In genomic region chr5:50717615-50718014, GRCh38 we compare ENCODE assay signal across 11 cellular contexts. TPM values are rescaled to one million over a fixed set of nuclear protein-coding genes. Genes with fewer than 3 reads are reported as not detected.
DNase-seq lines count a peak whose midpoint lies in the region; ATAC-seq, FAIRE-seq and TF ChIP-seq lines count a peak whose summit lies in the region.
"Had no signal": no experiment of that assay in that cellular context is flagged by ENCODE, and none has a peak within 500 bp of the region (broad histone marks: within the 10 kb centered on the region; RNA-seq: fewer than 3 reads in every experiment).

No MANE protein-coding gene starts in this region.

- no peaks in the 10 kb centered on the region for H3K36me3 ChIP-seq in pancreas
- H3K36me3 ChIP-seq: thoracic aorta had no signal

- intact Hi-C loops in pancreas (cut with DNase I): no loop called here

- H3K4me1 Mint-ChIP-seq in T-helper 17 cell: peaks cover 70% of the 10 kb centered on the region

- H3K9me3 ChIP-seq in T-helper 17 cell (ENCODE audit: control insufficient read depth, low read length, poor library complexity, severe bottlenecking): no peaks in the 10 kb centered on the region
- no peaks in the 10 kb centered on the region for H3K9me3 ChIP-seq in pancreas
- H3K9me3 ChIP-seq: thoracic aorta had no signal

- no peaks in the 10 kb centered on the region for H3K27me3 ChIP-seq in pancreas

- WGBS in pancreas, 2 donors: 48 to 56% methylated on average over 2 of the region's 2 CpGs

- peaks cover 3% of the 10 kb centered on the region for H3K36me3 Mint-ChIP-seq in T-helper 17 cell (ENCODE audit: low read depth)

- peaks cover 0 to 4% (median 2%) of the 10 kb centered on the region in 3 donors for H3K4me1 ChIP-seq in pancreas

- no peak for TF ChIP-seq CTCF in pancreas (IDR thresholded peaks at IDR 0.05)

- H3K27me3 Mint-ChIP-seq in T-helper 17 cell: no peaks in the 10 kb centered on the region
- H3K27me3 Mint-ChIP-seq: activated CD4-positive, alpha-beta T cell treated with anti-CD3 and anti-CD28 coated beads, Interleukin-2, amount 10 ng/mL, durations not matched to agents 7 days and 5 days had no signal

- ATAC-seq in GM19395 (IDR thresholded peaks at IDR 0.05; ENCODE audit: unreplicated experiment) (peak; percentile 74), HG02981 (IDR thresholded peaks at IDR 0.05; ENCODE audit: unreplicated experiment) (peak; percentile 88), T-helper 17 cell (no peak), pancreas (peak; percentile 50 to 84 (median 80))

- FAIRE-seq in pancreas (lab: Jason Lieb, UNC): no peak

- H3K4me3 Mint-ChIP-seq in T-helper 17 cell: no peak overlapping the region
- H3K4me3 Mint-ChIP-seq: activated CD4-positive, alpha-beta T cell treated with anti-CD3 and anti-CD28 coated beads, Interleukin-2, amount 10 ng/mL, durations not matched to agents 7 days and 5 days had no signal

- H3K27ac Mint-ChIP-seq in T-helper 17 cell: peak overlapping the region; percentile 0
- H3K27ac Mint-ChIP-seq: activated CD4-positive, alpha-beta T cell treated with anti-CD3 and anti-CD28 coated beads, Interleukin-2, amount 10 ng/mL, durations not matched to agents 7 days and 5 days had no signal

- peak overlapping the region in 2 of 4 donors; percentile 7 to 45 for H3K27ac ChIP-seq in pancreas
- H3K27ac ChIP-seq: PC-9, thoracic aorta had no signal

- DNase-seq in T-helper 17 cell (no peak), pancreas (no peak), NCI-H2107 (lab: John Stamatoyannopoulos, UW) (no peak), DMS153 (lab: John Stamatoyannopoulos, UW) (no peak), NCI-H1694 (lab: John Stamatoyannopoulos, UW) (no peak)
- DNase-seq: activated CD4-positive, alpha-beta T cell treated with anti-CD3 and anti-CD28 coated beads, Interleukin-2, amount 10 ng/mL, durations not matched to agents 7 days and 5 days; KG1; PC-9 had no signal

- no peak overlapping the region for H3K4me3 ChIP-seq in pancreas
- H3K4me3 ChIP-seq: PC-9, thoracic aorta had no signal

RNA-seq across cellular contexts. Expression of gene PARP8, which starts 51.2 kb away (rescaled TPM):
- total RNA-seq in T-helper 17 cell: 100 to 1,000 TPM; 183 to 204 TPM
- total RNA-seq in pancreas: 10 to 100 TPM; 12.6 to 25.0 (median 15.1) TPM
- polyA plus RNA-seq in pancreas: 1 to 10 TPM; 4.7 to 8.1 TPM

Comparison
In these comparisons a context has a peak if more than half of its experiments do, and no peak if none do; other contexts are left out.
1. RNA of gene PARP8, which starts 51.2 kb away (total RNA-seq): 183 to 204 TPM in T-helper 17 cell; 12.6 to 25.0 TPM in pancreas; every median in the first group is over 4 times any median in the second.